ENCODE assay signal across 30 cellular contexts in the genomic region with DNA sequence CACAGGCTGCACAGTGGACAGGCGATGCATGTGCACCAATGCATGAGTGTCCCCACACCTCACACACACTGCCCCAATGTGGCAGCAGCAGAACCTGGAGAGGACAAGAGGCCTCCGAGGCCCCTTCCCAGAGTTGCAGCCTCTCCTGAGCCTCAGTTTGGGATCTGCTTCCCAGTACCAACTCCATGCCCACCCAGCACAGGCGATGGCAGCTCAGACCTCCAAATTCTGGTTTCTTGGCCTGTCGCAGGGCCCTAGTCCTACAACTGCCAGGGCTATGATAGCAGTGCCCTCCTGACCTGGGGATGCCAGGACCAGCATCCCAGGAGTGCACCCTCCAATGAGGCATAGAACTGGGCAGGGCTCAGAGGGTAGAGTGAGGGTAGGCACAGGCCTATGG. TPM values are rescaled to one million over a fixed set of nuclear protein-coding genes. Genes with fewer than 3 reads are reported as not detected.
"Had no signal": no experiment of that assay in that cellular context is flagged by ENCODE, and none has a peak within 500 bp of the region (broad histone marks: within the 10 kb centered on the region; RNA-seq: fewer than 3 reads in every experiment).

No MANE protein-coding gene starts in this region.

- ATAC-seq: naive thymus-derived CD4-positive, alpha-beta T cell; natural killer cell; pancreas; right cardiac atrium; sciatic nerve; stimulated activated memory B cell treated with anti-CD40 and anti-IgM and Interleukin-4, amounts not matched to agents 10 μg/mL and 1 μg/mL and 100 μg/mL, for 72 hours; stimulated activated naive CD8-positive, alpha-beta T cell treated with anti-CD3 and anti-CD28 coated beads, Interleukin-15, amount 100 ng/mL, for 72 hours; stimulated activated naive CD8-positive, alpha-beta T cell treated with anti-CD3 and anti-CD28 coated beads, Interleukin-15, Interleukin-2, amounts not matched to agents 100 U/mL and 50 U/mL, for 24 hours; upper lobe of right lung had no signal

- H3K27ac Mint-ChIP-seq: natural killer cell; nephron; neural progenitor cell; stimulated activated memory B cell treated with anti-CD40 and anti-IgM and Interleukin-4, amounts not matched to agents 10 μg/mL and 1 μg/mL and 100 μg/mL, for 72 hours; stimulated activated naive CD8-positive, alpha-beta T cell treated with anti-CD3 and anti-CD28 coated beads, Interleukin-15, amount 100 ng/mL, for 72 hours; type B pancreatic cell had no signal

- H3K4me1 Mint-ChIP-seq: natural killer cell, nephron, neural progenitor cell had no signal

- H2AFZ ChIP-seq: neural progenitor cell had no signal

- H3K27me3 Mint-ChIP-seq: naive thymus-derived CD4-positive, alpha-beta T cell; stimulated activated memory B cell treated with anti-CD40 and anti-IgM and Interleukin-4, amounts not matched to agents 10 μg/mL and 1 μg/mL and 100 μg/mL, for 72 hours; stimulated activated naive CD8-positive, alpha-beta T cell treated with anti-CD3 and anti-CD28 coated beads, Interleukin-15, amount 100 ng/mL, for 72 hours; type B pancreatic cell had no signal

- H3K4me1 ChIP-seq: neural progenitor cell, pancreas, prostate gland, suprapubic skin, testis, tibial artery, transverse colon, upper lobe of right lung, uterus had no signal

- DNase-seq: naive thymus-derived CD4-positive, alpha-beta T cell; natural killer cell; occipital lobe; retina; spleen; stimulated activated CD4-positive, alpha-beta T cell treated with anti-CD3 and anti-CD28 coated beads, Interleukin-12 subunit alpha, Interleukin-12 subunit beta, amount 100 ng/mL, for 4 hours; stimulated activated CD4-positive, alpha-beta T cell treated with anti-CD3 and anti-CD28 coated beads, Interleukin-1b, Interleukin-23, amount 100 ng/mL, for 48 hours; stimulated activated CD4-positive, alpha-beta T cell treated with anti-CD3 and anti-CD28 coated beads, Interleukin-4, amount 100 ng/mL, for 1 hour; stimulated activated CD4-positive, alpha-beta T cell treated with anti-CD3 and anti-CD28 coated beads, Interleukin-4, amount 100 ng/mL, for 4 hours; stimulated activated CD8-positive, alpha-beta memory T cell treated with anti-CD3 and anti-CD28 coated beads, Interleukin-4, amount 100 ng/mL, for 48 hours; stimulated activated naive CD4-positive, alpha-beta T cell; stimulated activated naive CD8-positive, alpha-beta T cell treated with anti-CD3 and anti-CD28 coated beads, Interleukin-15, amount 100 ng/mL, for 72 hours; stimulated activated naive CD8-positive, alpha-beta T cell treated with anti-CD3 and anti-CD28 coated beads, Interleukin-15, Interleukin-2, amounts not matched to agents 100 U/mL and 50 U/mL, for 24 hours; substantia nigra; testis; tibial artery; transverse colon; upper lobe of right lung; uterus had no signal

- H3K36me3 Mint-ChIP-seq: naive thymus-derived CD4-positive, alpha-beta T cell; natural killer cell had no signal

- H3K36me3 ChIP-seq: neural progenitor cell, pancreas, prostate gland, transverse colon, upper lobe of right lung, uterus had no signal

- H3K4me3 Mint-ChIP-seq: naive thymus-derived CD4-positive, alpha-beta T cell; natural killer cell; nephron; neural progenitor cell; stimulated activated memory B cell treated with anti-CD40 and anti-IgM and Interleukin-4, amounts not matched to agents 10 μg/mL and 1 μg/mL and 100 μg/mL, for 72 hours; stimulated activated naive CD8-positive, alpha-beta T cell treated with anti-CD3 and anti-CD28 coated beads, Interleukin-15, amount 100 ng/mL, for 72 hours; type B pancreatic cell had no signal

- H3K27ac ChIP-seq: neural progenitor cell, pancreas, prostate gland, skin epidermis, spleen, suprapubic skin, testis, tibial artery, transverse colon, upper lobe of right lung, uterus had no signal

- H3K4me2 ChIP-seq: neural progenitor cell, smooth muscle cell had no signal

- H3K9me3 Mint-ChIP-seq: naive thymus-derived CD4-positive, alpha-beta T cell; natural killer cell; nephron; neural progenitor cell; stimulated activated memory B cell treated with anti-CD40 and anti-IgM and Interleukin-4, amounts not matched to agents 10 μg/mL and 1 μg/mL and 100 μg/mL, for 72 hours; stimulated activated naive CD8-positive, alpha-beta T cell treated with anti-CD3 and anti-CD28 coated beads, Interleukin-15, amount 100 ng/mL, for 72 hours; type B pancreatic cell had no signal

- H3K9me3 ChIP-seq: pancreas, prostate gland, spleen, suprapubic skin, testis, tibial artery, transverse colon, upper lobe of right lung, uterus had no signal

- H3K4me3 ChIP-seq: neural progenitor cell, pancreas, prostate gland, skin epidermis, smooth muscle cell, spleen, suprapubic skin, testis, tibial artery, transverse colon, upper lobe of right lung, uterus had no signal

- H3K9ac ChIP-seq: neural progenitor cell had no signal

- H3K27me3 ChIP-seq: neural progenitor cell, pancreas, spleen, suprapubic skin, testis, tibial artery, transverse colon, upper lobe of right lung, uterus had no signal

RNA-seq across cellular contexts. Expression of gene ADAMTS7, which starts 19.9 kb away (rescaled TPM):
- polyA plus RNA-seq: naive thymus-derived CD4-positive, alpha-beta T cell had no signal
